ENCODE assay signal across 1 cellular context in the genomic region with DNA sequence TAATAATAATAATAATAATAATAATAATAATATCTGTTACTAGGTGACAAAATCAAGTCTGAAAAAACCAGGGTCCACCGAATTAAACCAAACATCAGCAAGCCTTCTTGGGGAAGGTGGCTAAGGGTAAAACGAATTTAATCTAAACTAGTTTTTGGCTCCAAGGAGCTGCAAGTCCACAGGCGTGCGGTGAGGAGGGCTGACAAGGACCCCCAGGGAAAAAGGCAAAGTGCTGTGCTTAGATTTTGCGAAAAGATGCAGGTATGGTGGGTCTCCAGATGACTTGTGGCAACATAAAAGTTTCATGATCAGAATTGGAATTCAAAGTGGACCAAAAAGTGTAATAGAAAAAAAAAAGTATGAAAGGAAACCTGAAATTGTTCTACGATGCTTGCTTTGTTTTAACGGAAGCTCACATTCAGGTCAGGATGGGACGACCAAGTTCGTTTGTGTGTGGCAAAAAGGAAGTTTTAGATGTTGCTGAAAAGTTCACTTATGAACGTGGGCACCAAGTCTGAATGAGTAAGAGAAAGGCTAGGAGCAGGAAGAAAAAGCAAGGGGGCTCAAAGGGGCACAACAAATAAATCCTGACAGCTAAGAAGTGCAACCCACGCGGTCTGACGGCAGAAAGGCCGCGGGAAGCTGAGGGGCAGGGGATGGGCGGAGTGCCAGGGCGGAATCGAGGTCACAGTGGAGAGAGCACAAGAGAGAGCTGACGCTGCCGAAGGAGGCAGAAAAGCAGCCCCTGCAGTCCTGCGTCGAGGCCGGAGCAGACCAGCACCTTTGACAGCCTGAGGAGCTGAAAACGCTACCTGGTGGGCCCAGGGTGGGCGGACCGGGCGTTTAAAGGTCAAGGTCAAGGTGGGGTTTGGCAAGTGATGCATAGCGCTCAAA.
A peak's percentile ranks its signal among the peaks of the same experiment; 100 is the strongest.
TF ChIP-seq lines count a peak whose summit lies in the region.

No MANE protein-coding gene starts in this region.

TF ChIP-seq in HepG2, 621 proteins besides CTCF, POLR2A, EP300 and RAD21 (continued from another document and continues in another):
- TF ChIP-seq ZFP36L2 (CRISPR knock-in tag; IDR thresholded peaks at IDR 0.05) (no peak), MATR3 (CRISPR knock-in tag; IDR thresholded peaks at IDR 0.05) (no peak), MZF1 (CRISPR knock-in tag; IDR thresholded peaks at IDR 0.05; ENCODE audit: borderline replicate concordance) (no peak), SP1 (IDR thresholded peaks at IDR 0.05) (no peak), SP1 (CRISPR knock-in tag; IDR thresholded peaks at IDR 0.05) (no peak), KLF12 (CRISPR knock-in tag; IDR thresholded peaks at IDR 0.05; ENCODE audit: borderline replicate concordance) (no peak), HOXA3 (CRISPR knock-in tag; IDR thresholded peaks at IDR 0.05) (no peak), TEAD2 (CRISPR knock-in tag; IDR thresholded peaks at IDR 0.05) (no peak), ZMYM2 (CRISPR knock-in tag; IDR thresholded peaks at IDR 0.05) (no peak), ZNF782 (CRISPR knock-in tag; IDR thresholded peaks at IDR 0.05; ENCODE audit: borderline replicate concordance) (no peak), ZNF343 (CRISPR knock-in tag; IDR thresholded peaks at IDR 0.05) (peak; percentile 7; the same call in 1 of the 2 replicates), GATAD1 (CRISPR knock-in tag; IDR thresholded peaks at IDR 0.05) (no peak), ZNF749 (CRISPR knock-in tag; IDR thresholded peaks at IDR 0.05; ENCODE audit: borderline replicate concordance) (no peak), ZFP91 (CRISPR knock-in tag; IDR thresholded peaks at IDR 0.05; ENCODE audit: borderline replicate concordance) (no peak), ZNF83 (CRISPR knock-in tag; IDR thresholded peaks at IDR 0.05; ENCODE audit: borderline replicate concordance) (no peak), ZNF34 (CRISPR knock-in tag; IDR thresholded peaks at IDR 0.05; ENCODE audit: borderline replicate concordance) (no peak), MTF1 (CRISPR knock-in tag; IDR thresholded peaks at IDR 0.05) (no peak), SUZ12 (IDR thresholded peaks at IDR 0.05; ENCODE audit: low read depth, low read length) (no peak), KLF9 (CRISPR knock-in tag; IDR thresholded peaks at IDR 0.05; ENCODE audit: low read depth) (no peak), ZNF503 (CRISPR knock-in tag; IDR thresholded peaks at IDR 0.05) (no peak), ZNF75D (CRISPR knock-in tag; IDR thresholded peaks at IDR 0.05; ENCODE audit: borderline replicate concordance) (no peak), AGO1 (IDR thresholded peaks at IDR 0.05; ENCODE audit: low read depth, low read length, poor library complexity, severe bottlenecking) (no peak), NR0B2 (CRISPR knock-in tag; IDR thresholded peaks at IDR 0.05) (peak; percentile 28; the same call in 1 of the 2 replicates), PAX8 (CRISPR knock-in tag; IDR thresholded peaks at IDR 0.05; ENCODE audit: borderline replicate concordance) (no peak), ZNF615 (CRISPR knock-in tag; IDR thresholded peaks at IDR 0.05; ENCODE audit: borderline replicate concordance) (no peak), ZNF788 (CRISPR knock-in tag; IDR thresholded peaks at IDR 0.05; ENCODE audit: borderline replicate concordance) (no peak), ZNF552 (CRISPR knock-in tag; IDR thresholded peaks at IDR 0.05; ENCODE audit: borderline replicate concordance) (no peak), ZNF512B (CRISPR knock-in tag; IDR thresholded peaks at IDR 0.05; ENCODE audit: borderline replicate concordance) (no peak), HNRNPL (IDR thresholded peaks at IDR 0.05; ENCODE audit: low read depth, low read length) (no peak), HDAC1 (CRISPR knock-in tag; IDR thresholded peaks at IDR 0.05) (0 out of 2 replicates have a peak, but pooled peaks have one; percentile 55), RORA (CRISPR knock-in tag; IDR thresholded peaks at IDR 0.05) (no peak)
- TF ChIP-seq, protein P1, sequence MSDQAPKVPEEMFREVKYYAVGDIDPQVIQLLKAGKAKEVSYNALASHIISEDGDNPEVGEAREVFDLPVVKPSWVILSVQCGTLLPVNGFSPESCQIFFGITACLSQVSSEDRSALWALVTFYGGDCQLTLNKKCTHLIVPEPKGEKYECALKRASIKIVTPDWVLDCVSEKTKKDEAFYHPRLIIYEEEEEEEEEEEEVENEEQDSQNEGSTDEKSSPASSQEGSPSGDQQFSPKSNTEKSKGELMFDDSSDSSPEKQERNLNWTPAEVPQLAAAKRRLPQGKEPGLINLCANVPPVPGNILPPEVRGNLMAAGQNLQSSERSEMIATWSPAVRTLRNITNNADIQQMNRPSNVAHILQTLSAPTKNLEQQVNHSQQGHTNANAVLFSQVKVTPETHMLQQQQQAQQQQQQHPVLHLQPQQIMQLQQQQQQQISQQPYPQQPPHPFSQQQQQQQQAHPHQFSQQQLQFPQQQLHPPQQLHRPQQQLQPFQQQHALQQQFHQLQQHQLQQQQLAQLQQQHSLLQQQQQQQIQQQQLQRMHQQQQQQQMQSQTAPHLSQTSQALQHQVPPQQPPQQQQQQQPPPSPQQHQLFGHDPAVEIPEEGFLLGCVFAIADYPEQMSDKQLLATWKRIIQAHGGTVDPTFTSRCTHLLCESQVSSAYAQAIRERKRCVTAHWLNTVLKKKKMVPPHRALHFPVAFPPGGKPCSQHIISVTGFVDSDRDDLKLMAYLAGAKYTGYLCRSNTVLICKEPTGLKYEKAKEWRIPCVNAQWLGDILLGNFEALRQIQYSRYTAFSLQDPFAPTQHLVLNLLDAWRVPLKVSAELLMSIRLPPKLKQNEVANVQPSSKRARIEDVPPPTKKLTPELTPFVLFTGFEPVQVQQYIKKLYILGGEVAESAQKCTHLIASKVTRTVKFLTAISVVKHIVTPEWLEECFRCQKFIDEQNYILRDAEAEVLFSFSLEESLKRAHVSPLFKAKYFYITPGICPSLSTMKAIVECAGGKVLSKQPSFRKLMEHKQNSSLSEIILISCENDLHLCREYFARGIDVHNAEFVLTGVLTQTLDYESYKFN (CRISPR knock-in tag; conservative IDR thresholded peaks at IDR 0.05): no peak
- TF ChIP-seq, protein P2, sequence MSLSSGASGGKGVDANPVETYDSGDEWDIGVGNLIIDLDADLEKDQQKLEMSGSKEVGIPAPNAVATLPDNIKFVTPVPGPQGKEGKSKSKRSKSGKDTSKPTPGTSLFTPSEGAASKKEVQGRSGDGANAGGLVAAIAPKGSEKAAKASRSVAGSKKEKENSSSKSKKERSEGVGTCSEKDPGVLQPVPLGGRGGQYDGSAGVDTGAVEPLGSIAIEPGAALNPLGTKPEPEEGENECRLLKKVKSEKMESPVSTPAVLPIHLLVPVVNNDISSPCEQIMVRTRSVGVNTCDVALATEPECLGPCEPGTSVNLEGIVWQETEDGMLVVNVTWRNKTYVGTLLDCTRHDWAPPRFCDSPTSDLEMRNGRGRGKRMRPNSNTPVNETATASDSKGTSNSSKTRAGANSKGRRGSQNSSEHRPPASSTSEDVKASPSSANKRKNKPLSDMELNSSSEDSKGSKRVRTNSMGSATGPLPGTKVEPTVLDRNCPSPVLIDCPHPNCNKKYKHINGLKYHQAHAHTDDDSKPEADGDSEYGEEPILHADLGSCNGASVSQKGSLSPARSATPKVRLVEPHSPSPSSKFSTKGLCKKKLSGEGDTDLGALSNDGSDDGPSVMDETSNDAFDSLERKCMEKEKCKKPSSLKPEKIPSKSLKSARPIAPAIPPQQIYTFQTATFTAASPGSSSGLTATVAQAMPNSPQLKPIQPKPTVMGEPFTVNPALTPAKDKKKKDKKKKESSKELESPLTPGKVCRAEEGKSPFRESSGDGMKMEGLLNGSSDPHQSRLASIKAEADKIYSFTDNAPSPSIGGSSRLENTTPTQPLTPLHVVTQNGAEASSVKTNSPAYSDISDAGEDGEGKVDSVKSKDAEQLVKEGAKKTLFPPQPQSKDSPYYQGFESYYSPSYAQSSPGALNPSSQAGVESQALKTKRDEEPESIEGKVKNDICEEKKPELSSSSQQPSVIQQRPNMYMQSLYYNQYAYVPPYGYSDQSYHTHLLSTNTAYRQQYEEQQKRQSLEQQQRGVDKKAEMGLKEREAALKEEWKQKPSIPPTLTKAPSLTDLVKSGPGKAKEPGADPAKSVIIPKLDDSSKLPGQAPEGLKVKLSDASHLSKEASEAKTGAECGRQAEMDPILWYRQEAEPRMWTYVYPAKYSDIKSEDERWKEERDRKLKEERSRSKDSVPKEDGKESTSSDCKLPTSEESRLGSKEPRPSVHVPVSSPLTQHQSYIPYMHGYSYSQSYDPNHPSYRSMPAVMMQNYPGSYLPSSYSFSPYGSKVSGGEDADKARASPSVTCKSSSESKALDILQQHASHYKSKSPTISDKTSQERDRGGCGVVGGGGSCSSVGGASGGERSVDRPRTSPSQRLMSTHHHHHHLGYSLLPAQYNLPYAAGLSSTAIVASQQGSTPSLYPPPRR (CRISPR knock-in tag; IDR thresholded peaks at IDR 0.05; ENCODE audit: borderline replicate concordance): no peak
- TF ChIP-seq, protein P3, sequence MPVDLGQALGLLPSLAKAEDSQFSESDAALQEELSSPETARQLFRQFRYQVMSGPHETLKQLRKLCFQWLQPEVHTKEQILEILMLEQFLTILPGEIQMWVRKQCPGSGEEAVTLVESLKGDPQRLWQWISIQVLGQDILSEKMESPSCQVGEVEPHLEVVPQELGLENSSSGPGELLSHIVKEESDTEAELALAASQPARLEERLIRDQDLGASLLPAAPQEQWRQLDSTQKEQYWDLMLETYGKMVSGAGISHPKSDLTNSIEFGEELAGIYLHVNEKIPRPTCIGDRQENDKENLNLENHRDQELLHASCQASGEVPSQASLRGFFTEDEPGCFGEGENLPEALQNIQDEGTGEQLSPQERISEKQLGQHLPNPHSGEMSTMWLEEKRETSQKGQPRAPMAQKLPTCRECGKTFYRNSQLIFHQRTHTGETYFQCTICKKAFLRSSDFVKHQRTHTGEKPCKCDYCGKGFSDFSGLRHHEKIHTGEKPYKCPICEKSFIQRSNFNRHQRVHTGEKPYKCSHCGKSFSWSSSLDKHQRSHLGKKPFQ (CRISPR knock-in tag; IDR thresholded peaks at IDR 0.05; ENCODE audit: insufficient replicate concordance): no peak
- TF ChIP-seq, protein P4, sequence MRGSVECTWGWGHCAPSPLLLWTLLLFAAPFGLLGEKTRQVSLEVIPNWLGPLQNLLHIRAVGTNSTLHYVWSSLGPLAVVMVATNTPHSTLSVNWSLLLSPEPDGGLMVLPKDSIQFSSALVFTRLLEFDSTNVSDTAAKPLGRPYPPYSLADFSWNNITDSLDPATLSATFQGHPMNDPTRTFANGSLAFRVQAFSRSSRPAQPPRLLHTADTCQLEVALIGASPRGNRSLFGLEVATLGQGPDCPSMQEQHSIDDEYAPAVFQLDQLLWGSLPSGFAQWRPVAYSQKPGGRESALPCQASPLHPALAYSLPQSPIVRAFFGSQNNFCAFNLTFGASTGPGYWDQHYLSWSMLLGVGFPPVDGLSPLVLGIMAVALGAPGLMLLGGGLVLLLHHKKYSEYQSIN (CRISPR knock-in tag; IDR thresholded peaks at IDR 0.05; ENCODE audit: borderline replicate concordance): no peak
- TF ChIP-seq, protein P5, sequence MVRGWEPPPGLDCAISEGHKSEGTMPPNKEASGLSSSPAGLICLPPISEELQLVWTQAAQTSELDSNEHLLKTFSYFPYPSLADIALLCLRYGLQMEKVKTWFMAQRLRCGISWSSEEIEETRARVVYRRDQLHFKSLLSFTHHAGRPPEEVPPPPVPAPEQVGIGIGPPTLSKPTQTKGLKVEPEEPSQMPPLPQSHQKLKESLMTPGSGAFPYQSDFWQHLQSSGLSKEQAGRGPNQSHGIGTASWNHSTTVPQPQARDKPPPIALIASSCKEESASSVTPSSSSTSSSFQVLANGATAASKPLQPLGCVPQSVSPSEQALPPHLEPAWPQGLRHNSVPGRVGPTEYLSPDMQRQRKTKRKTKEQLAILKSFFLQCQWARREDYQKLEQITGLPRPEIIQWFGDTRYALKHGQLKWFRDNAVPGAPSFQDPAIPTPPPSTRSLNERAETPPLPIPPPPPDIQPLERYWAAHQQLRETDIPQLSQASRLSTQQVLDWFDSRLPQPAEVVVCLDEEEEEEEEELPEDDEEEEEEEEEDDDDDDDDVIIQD (CRISPR knock-in tag; IDR thresholded peaks at IDR 0.05; ENCODE audit: low read depth): no peak
